ENCODE assay signal across 21 cellular contexts in genomic region chr10:75568721-75569120, GRCh38.
DNase-seq lines count a peak whose midpoint lies in the region; ATAC-seq and TF ChIP-seq lines count a peak whose summit lies in the region.
"Had no signal": no experiment of that assay in that cellular context is flagged by ENCODE, and none has a peak within 500 bp of the region (broad histone marks: within the 10 kb centered on the region; RNA-seq: fewer than 3 reads in every experiment).

No MANE protein-coding gene starts in this region.

- 79 to 100% methylated on average over 1 of the region's 1 CpG for WGBS in body of pancreas, 2 donors

- no peaks in the 10 kb centered on the region for H3K27me3 ChIP-seq in body of pancreas

- peaks cover 25% of the 10 kb centered on the region for H3K4me1 Mint-ChIP-seq in nephron progenitor cell
- H3K4me1 Mint-ChIP-seq in activated T-cell treated with anti-CD3 and anti-CD28 coated beads, Interleukin-2, amount 50 U/mL, for 24 hours (ENCODE audit: low read depth): no peaks in the 10 kb centered on the region
- H3K4me1 Mint-ChIP-seq: GM23338 had no signal

- H3K27ac Mint-ChIP-seq in nephron progenitor cell: peak overlapping the region; percentile 60
- H3K27ac Mint-ChIP-seq in activated T-cell treated with anti-CD3 and anti-CD28 coated beads, Interleukin-2, amount 50 U/mL, for 24 hours: no peak overlapping the region
- H3K27ac Mint-ChIP-seq: GM23338 had no signal

- H3K4me1 ChIP-seq in body of pancreas: peaks cover 25% of the 10 kb centered on the region

- peak; percentile 65 for ATAC-seq in GM19463 (IDR thresholded peaks at IDR 0.05; ENCODE audit: unreplicated experiment)
- ATAC-seq in body of pancreas: no peak
- ATAC-seq: GM23338, HCT116, K562 had no signal

- peaks cover 3% of the 10 kb centered on the region for H3K27me3 Mint-ChIP-seq in nephron progenitor cell (ENCODE audit: low read depth, poor library complexity)
- peaks cover 6% of the 10 kb centered on the region for H3K27me3 Mint-ChIP-seq in activated T-cell treated with anti-CD3 and anti-CD28 coated beads, Interleukin-2, amount 50 U/mL, for 24 hours

- H3K4me3 Mint-ChIP-seq in nephron progenitor cell: no peak overlapping the region
- no peak overlapping the region for H3K4me3 Mint-ChIP-seq in activated T-cell treated with anti-CD3 and anti-CD28 coated beads, Interleukin-2, amount 50 U/mL, for 24 hours
- H3K4me3 Mint-ChIP-seq: GM23338 had no signal

- H3K9me3 Mint-ChIP-seq in nephron progenitor cell: peaks cover 80% of the 10 kb centered on the region
- peaks cover 13% of the 10 kb centered on the region for H3K9me3 Mint-ChIP-seq in activated T-cell treated with anti-CD3 and anti-CD28 coated beads, Interleukin-2, amount 50 U/mL, for 24 hours

- no peaks in the 10 kb centered on the region for H3K36me3 ChIP-seq in body of pancreas (replicated peaks in 1 of 2; ENCODE audit: insufficient read depth in 1 of 2, low read depth in 2 of 2)

- H3K4me3 ChIP-seq in epithelial cell of esophagus (ENCODE audit: low read length): no peak overlapping the region
- no peak overlapping the region for H3K4me3 ChIP-seq in body of pancreas
- H3K4me3 ChIP-seq: GM23338, K562, PC-9 had no signal

- DNase-seq in RKO (ENCODE audit: low spot score) (peak; percentile 7), epithelial cell of esophagus (ENCODE audit: low read depth) (peak; percentile 36), nephron progenitor cell (no peak), GM19240 (ENCODE audit: insufficient read length, low spot score) (no peak), body of pancreas (no peak), NCI-H1694 (lab: John Stamatoyannopoulos, UW) (no peak)
- DNase-seq in activated T-cell treated with anti-CD3 and anti-CD28 coated beads, Interleukin-2, amount 50 U/mL, for 24 hours: no peak
- DNase-seq: ACHN, AML-193, DND-41, MV-4-11, NCI-H1417, NCI-H187 treated with DMSO at 0.1 percent for 48 hours, NCI-H2227 treated with DMSO at 0.1 percent for 48 hours, NCI-H524, PC-9 had no signal

- H3K36me3 Mint-ChIP-seq in nephron progenitor cell (ENCODE audit: low read depth): peaks cover 66% of the 10 kb centered on the region
- no peaks in the 10 kb centered on the region for H3K36me3 Mint-ChIP-seq in activated T-cell treated with anti-CD3 and anti-CD28 coated beads, Interleukin-2, amount 50 U/mL, for 24 hours (ENCODE audit: low read depth)

- H3K27ac ChIP-seq in body of pancreas: no peak overlapping the region
- H3K27ac ChIP-seq: C4-2B, PC-9 had no signal

- intact Hi-C loops in body of pancreas (cut with DNase I): no loop called here

- peaks cover 0 to 9% (median 0%) of the 10 kb centered on the region in 3 donors for H3K9me3 ChIP-seq in body of pancreas

- no peak for TF ChIP-seq POLR2A in body of pancreas (IDR thresholded peaks at IDR 0.05)

- TF ChIP-seq CTCF in epithelial cell of esophagus (IDR thresholded peaks at IDR 0.05; ENCODE audit: insufficient read depth, low read depth, low read length, missing control alignments) (no peak), nephron progenitor cell (IDR thresholded peaks at IDR 0.05) (no peak), body of pancreas (IDR thresholded peaks at IDR 0.05) (no peak)

Comparison
In these comparisons a context has a peak if more than half of its experiments do, and no peak if none do; other contexts are left out.
1. DNase-seq: peak in RKO (single experiment) and epithelial cell of esophagus (single experiment); none in nephron progenitor cell (single experiment), activated T-cell treated with anti-CD3 and anti-CD28 coated beads, Interleukin-2, amount 50 U/mL, for 24 hours (single experiment), GM19240 (single experiment), body of pancreas (0 of 4) and NCI-H1694 (single experiment).